ENCODE assay signal across 21 cellular contexts in genomic region chr4:150343796-150344195, GRCh38.
"Had no signal": no experiment of that assay in that cellular context is flagged by ENCODE, and none has a peak within 500 bp of the region (broad histone marks: within the 10 kb centered on the region; RNA-seq: fewer than 3 reads in every experiment).

No MANE protein-coding gene starts in this region.

- H3K4me3 Mint-ChIP-seq: activated CD4-positive, alpha-beta T cell treated with anti-CD3 and anti-CD28 coated beads for 36 hours; activated naive CD8-positive, alpha-beta T cell treated with anti-CD3 and anti-CD28 coated beads for 36 hours; activated T-cell treated with anti-CD3 and anti-CD28 coated beads, Interleukin-2, amount 50 U/mL, for 4 hours; T-helper 1 cell treated with Interleukin-12 subunit alpha and Interleukin-12 subunit beta and Interleukin-4 antibody, amounts not matched to agents 30 μg/mL and 1 μg/mL, for 36 hours had no signal

- H3K27ac Mint-ChIP-seq: activated CD4-positive, alpha-beta T cell treated with anti-CD3 and anti-CD28 coated beads for 36 hours; activated naive CD8-positive, alpha-beta T cell treated with anti-CD3 and anti-CD28 coated beads for 36 hours; T-helper 1 cell treated with Interleukin-12 subunit alpha and Interleukin-12 subunit beta and Interleukin-4 antibody, amounts not matched to agents 30 μg/mL and 1 μg/mL, for 36 hours had no signal

- DNase-seq: activated CD4-positive, alpha-beta T cell treated with anti-CD3 and anti-CD28 coated beads for 36 hours; activated CD4-positive, CD25-positive, alpha-beta regulatory T cell; activated effector memory CD4-positive, alpha-beta T cell treated with anti-CD3 and anti-CD28 coated beads, Interleukin-2, amount 50 U/mL, for 16 hours; activated naive CD4-positive, alpha-beta T cell treated with Interleukin-2 at 50 U/mL for 16 hours; activated naive CD8-positive, alpha-beta T cell treated with anti-CD3 and anti-CD28 coated beads for 36 hours; activated T-cell treated with anti-CD3 and anti-CD28 coated beads, Interleukin-2, amount 50 U/mL, for 4 hours; central memory CD4-positive, alpha-beta T cell; Kasumi-1; KBM-7; NCI-H1048; NCI-H146; NCI-H187 treated with DMSO at 0.1 percent for 48 hours; NCI-H345; NCI-H510A; NCI-H526 treated with DMSO at 0.1 percent for 48 hours; NCI-H82; RPMI8226; SHP77 treated with DMSO at 0.1 percent for 48 hours; T1000 had no signal

- H3K27me3 Mint-ChIP-seq: activated CD4-positive, alpha-beta T cell treated with anti-CD3 and anti-CD28 coated beads for 36 hours; activated naive CD8-positive, alpha-beta T cell treated with anti-CD3 and anti-CD28 coated beads for 36 hours had no signal

- ATAC-seq: activated CD4-positive, alpha-beta T cell treated with anti-CD3 and anti-CD28 coated beads for 36 hours; activated T-cell treated with anti-CD3 and anti-CD28 coated beads, Interleukin-2, amount 50 U/mL, for 4 hours; Panc1 had no signal

- H3K9me3 Mint-ChIP-seq: activated naive CD8-positive, alpha-beta T cell treated with anti-CD3 and anti-CD28 coated beads for 36 hours; activated T-cell treated with anti-CD3 and anti-CD28 coated beads, Interleukin-2, amount 50 U/mL, for 4 hours; T-helper 1 cell treated with Interleukin-12 subunit alpha and Interleukin-12 subunit beta and Interleukin-4 antibody, amounts not matched to agents 30 μg/mL and 1 μg/mL, for 36 hours had no signal

- H3K4me1 Mint-ChIP-seq: activated CD4-positive, alpha-beta T cell treated with anti-CD3 and anti-CD28 coated beads for 36 hours; activated naive CD8-positive, alpha-beta T cell treated with anti-CD3 and anti-CD28 coated beads for 36 hours had no signal
